In the genomic region with DNA sequence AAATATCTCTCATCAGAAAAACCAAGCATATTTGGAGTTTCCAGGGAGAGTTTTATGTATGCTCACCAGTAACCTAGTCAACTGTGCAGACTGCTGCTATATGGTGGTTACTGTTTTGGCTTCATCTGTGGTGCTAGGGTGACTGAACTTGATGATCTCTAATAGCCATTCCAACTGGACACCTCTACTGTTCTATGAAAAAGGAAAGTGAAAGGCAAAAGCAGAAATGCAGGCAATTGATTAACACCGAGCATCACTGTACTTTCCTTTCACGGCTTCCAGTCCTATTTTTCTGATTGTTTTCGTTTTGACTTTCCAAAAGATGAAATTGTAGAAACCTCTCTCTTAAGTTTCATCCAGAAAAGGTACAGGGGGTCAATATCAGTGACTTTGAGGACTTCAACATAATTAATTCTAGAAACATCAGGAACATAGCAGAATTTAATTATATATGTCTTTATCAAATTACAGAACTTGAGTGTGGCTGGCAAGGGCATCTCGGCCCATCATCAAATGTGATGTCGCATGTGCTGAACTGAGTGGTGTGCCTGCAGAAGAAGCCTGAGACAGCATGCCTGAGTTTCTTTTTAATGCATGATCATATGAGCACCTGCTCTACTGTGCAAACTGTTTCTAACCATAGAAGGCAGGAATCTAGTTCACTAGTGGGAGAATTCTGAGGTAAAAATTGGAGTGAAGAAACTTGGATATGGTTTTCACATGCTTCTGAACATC, we compare ENCODE assay signal across 30 cellular contexts.
A peak's percentile ranks its signal among the peaks of the same experiment; 100 is the strongest.
DNase-seq lines count a peak whose midpoint lies in the region; ATAC-seq and TF ChIP-seq lines count a peak whose summit lies in the region.
"Had no signal": no experiment of that assay in that cellular context is flagged by ENCODE, and none has a peak within 500 bp of the region (broad histone marks: within the 10 kb centered on the region; RNA-seq: fewer than 3 reads in every experiment).

No MANE protein-coding gene starts in this region.

- DNase-seq in OCI-M1 (lab: John Stamatoyannopoulos, UW) (peak; percentile 25), aorta (no peak), NCI-H345 treated with DMSO at 0.1 percent for 48 hours (lab: John Stamatoyannopoulos, UW; ENCODE audit: unreplicated experiment) (no peak), body of pancreas (no peak)
- DNase-seq: activated CD4-positive, alpha-beta T cell treated with anti-CD3 and anti-CD28 coated beads for 4 hours; activated CD8-positive, alpha-beta T cell treated with anti-CD3 and anti-CD28 coated beads, Interleukin-2, amount 10 ng/mL, durations not matched to agents 7 days and 5 days; activated naive CD4-positive, alpha-beta T cell treated with anti-CD3 and anti-CD28 coated beads for 36 hours; COR-L47; DMS53; foreskin fibroblast; head of caudate nucleus; Kasumi-1; midbrain; naive thymus-derived CD4-positive, alpha-beta T cell; NCI-H1417 treated with DMSO at 0.1 percent for 48 hours; NCI-H2029 treated with DMSO at 0.1 percent for 48 hours; NCI-H526 treated with DMSO at 0.1 percent for 48 hours; Peyer's patch; SHP77; sigmoid colon; stimulated activated CD4-positive, alpha-beta T cell treated with anti-CD3 and anti-CD28 coated beads, Interleukin-4, amount 100 ng/mL, for 24 hours; thyroid gland; WERI-Rb-1 had no signal

- TF ChIP-seq POLR2A in GM18505 (IDR thresholded peaks at IDR 0.05; ENCODE audit: borderline replicate concordance, extremely low read depth, insufficient read depth, insufficient read length) (no peak), body of pancreas (IDR thresholded peaks at IDR 0.05) (no peak)

- ATAC-seq in GM18907 (IDR thresholded peaks at IDR 0.05; ENCODE audit: unreplicated experiment) (peak; percentile 57), GM21529 (IDR thresholded peaks at IDR 0.05; ENCODE audit: unreplicated experiment) (peak; percentile 62), GM18505 (IDR thresholded peaks at IDR 0.05; ENCODE audit: unreplicated experiment) (no peak), aorta (ENCODE audit: low FRiP score) (no peak), body of pancreas (no peak)
- ATAC-seq: activated CD8-positive, alpha-beta T cell treated with anti-CD3 and anti-CD28 coated beads, Interleukin-2, amount 10 ng/mL, durations not matched to agents 7 days and 5 days; naive thymus-derived CD4-positive, alpha-beta T cell had no signal

- H3K9me3 ChIP-seq in aorta (ENCODE audit: control insufficient read depth, low read length) = no peaks in the 10 kb centered on the region
- H3K9me3 ChIP-seq in body of pancreas = no peaks in the 10 kb centered on the region
- H3K9me3 ChIP-seq: esophagus muscularis mucosa, neutrophil, Peyer's patch, prostate gland, sigmoid colon, thyroid gland had no signal

- no peak for TF ChIP-seq CTCF in body of pancreas (IDR thresholded peaks at IDR 0.05)

- H3K4me1 ChIP-seq in aorta (ENCODE audit: control insufficient read depth in 1 of 2, insufficient read depth in 2 of 2, low read length in 2 of 2) = no peaks in the 10 kb centered on the region
- H3K4me1 ChIP-seq in body of pancreas = no peaks in the 10 kb centered on the region
- H3K4me1 ChIP-seq: esophagus muscularis mucosa, Peyer's patch, prostate gland, sigmoid colon, thyroid gland had no signal

- intact Hi-C loops in aorta (cut with DNase I) (no loop called here), body of pancreas (cut with DNase I) (no loop called here)

- WGBS in aorta, 2 donors = 85 to 91% methylated on average over 5 of the region's 5 CpGs
- 85 to 91% methylated on average over 5 of the region's 5 CpGs for WGBS in body of pancreas, 2 donors

- no peak overlapping the region for H3K4me3 ChIP-seq in aorta (ENCODE audit: low read length in 2 of 2)
- no peak overlapping the region for H3K4me3 ChIP-seq in body of pancreas
- H3K4me3 ChIP-seq: esophagus muscularis mucosa, Peyer's patch, prostate gland, sigmoid colon, thyroid gland had no signal

- H3K27ac ChIP-seq in aorta (ENCODE audit: low read depth in 1 of 2, low read length in 2 of 2) (no peak overlapping the region), body of pancreas (no peak overlapping the region)
- H3K27ac ChIP-seq: C4-2B, esophagus muscularis mucosa, neutrophil, Peyer's patch, prostate gland, sigmoid colon, thyroid gland, WERI-Rb-1 had no signal

- H3K27me3 ChIP-seq in aorta (ENCODE audit: control insufficient read depth in 1 of 2, insufficient read depth in 2 of 2, low read length in 1 of 2) = no peaks in the 10 kb centered on the region
- H3K27me3 ChIP-seq in body of pancreas = no peaks in the 10 kb centered on the region
- H3K27me3 ChIP-seq: esophagus muscularis mucosa, neutrophil, Peyer's patch, sigmoid colon, thyroid gland had no signal

- no peaks in the 10 kb centered on the region for H3K36me3 ChIP-seq in aorta (ENCODE audit: control insufficient read depth in 1 of 2, insufficient read depth in 2 of 2, low read length in 1 of 2)
- no peaks in the 10 kb centered on the region for H3K36me3 ChIP-seq in body of pancreas (replicated peaks in 1 of 2; ENCODE audit: insufficient read depth in 1 of 2, low read depth in 2 of 2)
- H3K36me3 ChIP-seq: esophagus muscularis mucosa, neutrophil, Peyer's patch, prostate gland, sigmoid colon, thyroid gland, WERI-Rb-1 had no signal

Comparison
In these comparisons a context has a peak if more than half of its experiments do, and no peak if none do; other contexts are left out.
1. ATAC-seq: peak in GM18907 (single experiment) and GM21529 (single experiment); none in GM18505 (single experiment), aorta (single experiment) and body of pancreas (single experiment).